In the genomic region with DNA sequence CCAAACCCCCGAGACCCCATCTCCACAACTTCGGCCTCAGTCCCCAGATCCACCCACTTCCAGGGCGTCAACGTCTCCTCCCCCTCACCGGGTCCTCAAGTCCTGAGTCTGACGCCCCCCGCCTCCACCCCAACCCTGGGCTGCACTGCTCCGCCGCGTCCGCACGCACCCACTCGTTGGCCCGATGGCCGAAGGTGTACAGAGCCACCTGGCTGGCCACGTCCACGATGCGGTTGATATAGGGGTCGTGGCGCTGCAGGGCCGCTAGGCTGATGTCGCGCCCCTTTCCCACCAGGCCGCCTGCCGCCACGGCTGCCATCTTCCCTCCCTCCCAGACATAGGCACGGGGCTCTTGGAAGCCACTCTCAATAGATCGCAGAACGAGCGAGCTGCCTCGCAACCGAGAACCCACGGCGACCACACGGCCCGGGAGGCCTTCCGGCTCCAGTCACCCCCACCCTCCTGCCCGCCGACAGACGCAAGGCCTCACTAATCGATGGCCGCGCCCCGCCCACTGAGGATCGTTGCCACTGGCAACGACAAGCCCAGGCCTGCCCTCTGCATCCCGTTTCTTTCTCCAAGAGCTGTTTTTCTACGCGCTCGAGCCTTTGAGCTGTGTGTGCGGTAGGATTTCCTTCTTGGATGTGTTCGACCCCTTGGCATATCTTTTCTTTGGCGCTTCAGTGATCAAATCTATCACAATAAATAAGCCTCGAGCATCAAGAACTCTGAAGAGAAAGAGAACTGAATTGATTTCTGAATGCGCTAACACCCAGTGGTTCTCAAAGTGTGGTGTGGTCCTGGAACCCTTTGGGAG, we compare ENCODE assay signal across 1 cellular context.
A peak's percentile ranks its signal among the peaks of the same experiment; 100 is the strongest.
TF ChIP-seq lines count a peak whose summit lies in the region.

A gene (minus strand): TSS at position 345 of the 817 bp plus-strand sequence. CDS start 26 bp downstream, at position 319.

TF ChIP-seq in WTC11, 78 proteins besides CTCF, POLR2A, EP300 and RAD21 (continued from another document):
- TF ChIP-seq, protein P1, sequence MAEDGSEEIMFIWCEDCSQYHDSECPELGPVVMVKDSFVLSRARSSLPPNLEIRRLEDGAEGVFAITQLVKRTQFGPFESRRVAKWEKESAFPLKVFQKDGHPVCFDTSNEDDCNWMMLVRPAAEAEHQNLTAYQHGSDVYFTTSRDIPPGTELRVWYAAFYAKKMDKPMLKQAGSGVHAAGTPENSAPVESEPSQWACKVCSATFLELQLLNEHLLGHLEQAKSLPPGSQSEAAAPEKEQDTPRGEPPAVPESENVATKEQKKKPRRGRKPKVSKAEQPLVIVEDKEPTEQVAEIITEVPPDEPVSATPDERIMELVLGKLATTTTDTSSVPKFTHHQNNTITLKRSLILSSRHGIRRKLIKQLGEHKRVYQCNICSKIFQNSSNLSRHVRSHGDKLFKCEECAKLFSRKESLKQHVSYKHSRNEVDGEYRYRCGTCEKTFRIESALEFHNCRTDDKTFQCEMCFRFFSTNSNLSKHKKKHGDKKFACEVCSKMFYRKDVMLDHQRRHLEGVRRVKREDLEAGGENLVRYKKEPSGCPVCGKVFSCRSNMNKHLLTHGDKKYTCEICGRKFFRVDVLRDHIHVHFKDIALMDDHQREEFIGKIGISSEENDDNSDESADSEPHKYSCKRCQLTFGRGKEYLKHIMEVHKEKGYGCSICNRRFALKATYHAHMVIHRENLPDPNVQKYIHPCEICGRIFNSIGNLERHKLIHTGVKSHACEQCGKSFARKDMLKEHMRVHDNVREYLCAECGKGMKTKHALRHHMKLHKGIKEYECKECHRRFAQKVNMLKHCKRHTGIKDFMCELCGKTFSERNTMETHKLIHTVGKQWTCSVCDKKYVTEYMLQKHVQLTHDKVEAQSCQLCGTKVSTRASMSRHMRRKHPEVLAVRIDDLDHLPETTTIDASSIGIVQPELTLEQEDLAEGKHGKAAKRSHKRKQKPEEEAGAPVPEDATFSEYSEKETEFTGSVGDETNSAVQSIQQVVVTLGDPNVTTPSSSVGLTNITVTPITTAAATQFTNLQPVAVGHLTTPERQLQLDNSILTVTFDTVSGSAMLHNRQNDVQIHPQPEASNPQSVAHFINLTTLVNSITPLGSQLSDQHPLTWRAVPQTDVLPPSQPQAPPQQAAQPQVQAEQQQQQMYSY (CRISPR knock-in tag; IDR thresholded peaks at IDR 0.05): no peak
- TF ChIP-seq RELA (CRISPR knock-in tag; IDR thresholded peaks at IDR 0.05; ENCODE audit: borderline replicate concordance) (peak; percentile 46; the same call in 1 of the 2 replicates), HMGA2 (CRISPR knock-in tag; IDR thresholded peaks at IDR 0.05) (0 out of 2 replicates have a peak, but pooled peaks have one; percentile 36), GABPB1 (CRISPR knock-in tag; IDR thresholded peaks at IDR 0.05) (peak; percentile 79), ZNF219 (CRISPR knock-in tag; IDR thresholded peaks at IDR 0.05; ENCODE audit: borderline replicate concordance) (0 out of 2 replicates have a peak, but pooled peaks have one; percentile 84), CBFB (CRISPR knock-in tag; IDR thresholded peaks at IDR 0.05; ENCODE audit: low read depth) (peak; percentile 97), ESRRA (CRISPR knock-in tag; IDR thresholded peaks at IDR 0.05; ENCODE audit: borderline replicate concordance) (no peak; the same call in 1 of the 2 replicates), ETV6 (CRISPR knock-in tag; IDR thresholded peaks at IDR 0.05) (peak; percentile 88), SP1 (CRISPR knock-in tag; conservative IDR thresholded peaks at IDR 0.05) (peak; percentile 89), SMAD4 (CRISPR knock-in tag; IDR thresholded peaks at IDR 0.05) (peak; percentile 25; the same call in 1 of the 2 replicates), NFE2L1 (CRISPR knock-in tag; IDR thresholded peaks at IDR 0.05) (peak; percentile 92; the same call in 1 of the 2 replicates), MYBL2 (CRISPR knock-in tag; IDR thresholded peaks at IDR 0.05) (peak; percentile 80; the same call in 1 of the 2 replicates), ZNF263 (CRISPR knock-in tag; IDR thresholded peaks at IDR 0.05; ENCODE audit: low read depth) (no peak), SMAD3 (CRISPR knock-in tag; IDR thresholded peaks at IDR 0.05; ENCODE audit: borderline replicate concordance) (peak; percentile 68; the same call in 1 of the 2 replicates), TP53 (CRISPR knock-in tag; IDR thresholded peaks at IDR 0.05) (peak; percentile 99; the same call in 1 of the 2 replicates), ZNF121 (CRISPR knock-in tag; IDR thresholded peaks at IDR 0.05) (no peak), ZNF232 (CRISPR knock-in tag; IDR thresholded peaks at IDR 0.05) (peak; percentile 82; the same call in 1 of the 2 replicates)
- TF ChIP-seq, protein P2, sequence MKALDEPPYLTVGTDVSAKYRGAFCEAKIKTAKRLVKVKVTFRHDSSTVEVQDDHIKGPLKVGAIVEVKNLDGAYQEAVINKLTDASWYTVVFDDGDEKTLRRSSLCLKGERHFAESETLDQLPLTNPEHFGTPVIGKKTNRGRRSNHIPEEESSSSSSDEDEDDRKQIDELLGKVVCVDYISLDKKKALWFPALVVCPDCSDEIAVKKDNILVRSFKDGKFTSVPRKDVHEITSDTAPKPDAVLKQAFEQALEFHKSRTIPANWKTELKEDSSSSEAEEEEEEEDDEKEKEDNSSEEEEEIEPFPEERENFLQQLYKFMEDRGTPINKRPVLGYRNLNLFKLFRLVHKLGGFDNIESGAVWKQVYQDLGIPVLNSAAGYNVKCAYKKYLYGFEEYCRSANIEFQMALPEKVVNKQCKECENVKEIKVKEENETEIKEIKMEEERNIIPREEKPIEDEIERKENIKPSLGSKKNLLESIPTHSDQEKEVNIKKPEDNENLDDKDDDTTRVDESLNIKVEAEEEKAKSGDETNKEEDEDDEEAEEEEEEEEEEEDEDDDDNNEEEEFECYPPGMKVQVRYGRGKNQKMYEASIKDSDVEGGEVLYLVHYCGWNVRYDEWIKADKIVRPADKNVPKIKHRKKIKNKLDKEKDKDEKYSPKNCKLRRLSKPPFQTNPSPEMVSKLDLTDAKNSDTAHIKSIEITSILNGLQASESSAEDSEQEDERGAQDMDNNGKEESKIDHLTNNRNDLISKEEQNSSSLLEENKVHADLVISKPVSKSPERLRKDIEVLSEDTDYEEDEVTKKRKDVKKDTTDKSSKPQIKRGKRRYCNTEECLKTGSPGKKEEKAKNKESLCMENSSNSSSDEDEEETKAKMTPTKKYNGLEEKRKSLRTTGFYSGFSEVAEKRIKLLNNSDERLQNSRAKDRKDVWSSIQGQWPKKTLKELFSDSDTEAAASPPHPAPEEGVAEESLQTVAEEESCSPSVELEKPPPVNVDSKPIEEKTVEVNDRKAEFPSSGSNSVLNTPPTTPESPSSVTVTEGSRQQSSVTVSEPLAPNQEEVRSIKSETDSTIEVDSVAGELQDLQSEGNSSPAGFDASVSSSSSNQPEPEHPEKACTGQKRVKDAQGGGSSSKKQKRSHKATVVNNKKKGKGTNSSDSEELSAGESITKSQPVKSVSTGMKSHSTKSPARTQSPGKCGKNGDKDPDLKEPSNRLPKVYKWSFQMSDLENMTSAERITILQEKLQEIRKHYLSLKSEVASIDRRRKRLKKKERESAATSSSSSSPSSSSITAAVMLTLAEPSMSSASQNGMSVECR (CRISPR knock-in tag; IDR thresholded peaks at IDR 0.05; ENCODE audit: borderline replicate concordance): peak; percentile 95; the same call in 1 of the 2 replicates
- TF ChIP-seq, protein P3, sequence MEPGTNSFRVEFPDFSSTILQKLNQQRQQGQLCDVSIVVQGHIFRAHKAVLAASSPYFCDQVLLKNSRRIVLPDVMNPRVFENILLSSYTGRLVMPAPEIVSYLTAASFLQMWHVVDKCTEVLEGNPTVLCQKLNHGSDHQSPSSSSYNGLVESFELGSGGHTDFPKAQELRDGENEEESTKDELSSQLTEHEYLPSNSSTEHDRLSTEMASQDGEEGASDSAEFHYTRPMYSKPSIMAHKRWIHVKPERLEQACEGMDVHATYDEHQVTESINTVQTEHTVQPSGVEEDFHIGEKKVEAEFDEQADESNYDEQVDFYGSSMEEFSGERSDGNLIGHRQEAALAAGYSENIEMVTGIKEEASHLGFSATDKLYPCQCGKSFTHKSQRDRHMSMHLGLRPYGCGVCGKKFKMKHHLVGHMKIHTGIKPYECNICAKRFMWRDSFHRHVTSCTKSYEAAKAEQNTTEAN (CRISPR knock-in tag; IDR thresholded peaks at IDR 0.05): peak; percentile 86; the same call in 1 of the 2 replicates
- TF ChIP-seq, protein P4, sequence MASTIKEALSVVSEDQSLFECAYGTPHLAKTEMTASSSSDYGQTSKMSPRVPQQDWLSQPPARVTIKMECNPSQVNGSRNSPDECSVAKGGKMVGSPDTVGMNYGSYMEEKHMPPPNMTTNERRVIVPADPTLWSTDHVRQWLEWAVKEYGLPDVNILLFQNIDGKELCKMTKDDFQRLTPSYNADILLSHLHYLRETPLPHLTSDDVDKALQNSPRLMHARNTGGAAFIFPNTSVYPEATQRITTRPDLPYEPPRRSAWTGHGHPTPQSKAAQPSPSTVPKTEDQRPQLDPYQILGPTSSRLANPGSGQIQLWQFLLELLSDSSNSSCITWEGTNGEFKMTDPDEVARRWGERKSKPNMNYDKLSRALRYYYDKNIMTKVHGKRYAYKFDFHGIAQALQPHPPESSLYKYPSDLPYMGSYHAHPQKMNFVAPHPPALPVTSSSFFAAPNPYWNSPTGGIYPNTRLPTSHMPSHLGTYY (CRISPR knock-in tag; IDR thresholded peaks at IDR 0.05): no peak
- TF ChIP-seq, protein P5, sequence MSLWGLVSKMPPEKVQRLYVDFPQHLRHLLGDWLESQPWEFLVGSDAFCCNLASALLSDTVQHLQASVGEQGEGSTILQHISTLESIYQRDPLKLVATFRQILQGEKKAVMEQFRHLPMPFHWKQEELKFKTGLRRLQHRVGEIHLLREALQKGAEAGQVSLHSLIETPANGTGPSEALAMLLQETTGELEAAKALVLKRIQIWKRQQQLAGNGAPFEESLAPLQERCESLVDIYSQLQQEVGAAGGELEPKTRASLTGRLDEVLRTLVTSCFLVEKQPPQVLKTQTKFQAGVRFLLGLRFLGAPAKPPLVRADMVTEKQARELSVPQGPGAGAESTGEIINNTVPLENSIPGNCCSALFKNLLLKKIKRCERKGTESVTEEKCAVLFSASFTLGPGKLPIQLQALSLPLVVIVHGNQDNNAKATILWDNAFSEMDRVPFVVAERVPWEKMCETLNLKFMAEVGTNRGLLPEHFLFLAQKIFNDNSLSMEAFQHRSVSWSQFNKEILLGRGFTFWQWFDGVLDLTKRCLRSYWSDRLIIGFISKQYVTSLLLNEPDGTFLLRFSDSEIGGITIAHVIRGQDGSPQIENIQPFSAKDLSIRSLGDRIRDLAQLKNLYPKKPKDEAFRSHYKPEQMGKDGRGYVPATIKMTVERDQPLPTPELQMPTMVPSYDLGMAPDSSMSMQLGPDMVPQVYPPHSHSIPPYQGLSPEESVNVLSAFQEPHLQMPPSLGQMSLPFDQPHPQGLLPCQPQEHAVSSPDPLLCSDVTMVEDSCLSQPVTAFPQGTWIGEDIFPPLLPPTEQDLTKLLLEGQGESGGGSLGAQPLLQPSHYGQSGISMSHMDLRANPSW (CRISPR knock-in tag; conservative IDR thresholded peaks at IDR 0.05; ENCODE audit: low read depth): no peak; the same call in 1 of the 2 replicates
- TF ChIP-seq, protein P6, sequence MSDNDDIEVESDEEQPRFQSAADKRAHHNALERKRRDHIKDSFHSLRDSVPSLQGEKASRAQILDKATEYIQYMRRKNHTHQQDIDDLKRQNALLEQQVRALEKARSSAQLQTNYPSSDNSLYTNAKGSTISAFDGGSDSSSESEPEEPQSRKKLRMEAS (CRISPR knock-in tag; IDR thresholded peaks at IDR 0.05): peak; percentile 85
- TF ChIP-seq, protein P7, sequence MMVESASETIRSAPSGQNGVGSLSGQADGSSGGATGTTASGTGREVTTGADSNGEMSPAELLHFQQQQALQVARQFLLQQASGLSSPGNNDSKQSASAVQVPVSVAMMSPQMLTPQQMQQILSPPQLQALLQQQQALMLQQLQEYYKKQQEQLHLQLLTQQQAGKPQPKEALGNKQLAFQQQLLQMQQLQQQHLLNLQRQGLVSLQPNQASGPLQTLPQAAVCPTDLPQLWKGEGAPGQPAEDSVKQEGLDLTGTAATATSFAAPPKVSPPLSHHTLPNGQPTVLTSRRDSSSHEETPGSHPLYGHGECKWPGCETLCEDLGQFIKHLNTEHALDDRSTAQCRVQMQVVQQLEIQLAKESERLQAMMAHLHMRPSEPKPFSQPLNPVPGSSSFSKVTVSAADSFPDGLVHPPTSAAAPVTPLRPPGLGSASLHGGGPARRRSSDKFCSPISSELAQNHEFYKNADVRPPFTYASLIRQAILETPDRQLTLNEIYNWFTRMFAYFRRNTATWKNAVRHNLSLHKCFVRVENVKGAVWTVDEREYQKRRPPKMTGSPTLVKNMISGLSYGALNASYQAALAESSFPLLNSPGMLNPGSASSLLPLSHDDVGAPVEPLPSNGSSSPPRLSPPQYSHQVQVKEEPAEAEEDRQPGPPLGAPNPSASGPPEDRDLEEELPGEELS (CRISPR knock-in tag; IDR thresholded peaks at IDR 0.05): peak; percentile 96
- TF ChIP-seq, protein P8, sequence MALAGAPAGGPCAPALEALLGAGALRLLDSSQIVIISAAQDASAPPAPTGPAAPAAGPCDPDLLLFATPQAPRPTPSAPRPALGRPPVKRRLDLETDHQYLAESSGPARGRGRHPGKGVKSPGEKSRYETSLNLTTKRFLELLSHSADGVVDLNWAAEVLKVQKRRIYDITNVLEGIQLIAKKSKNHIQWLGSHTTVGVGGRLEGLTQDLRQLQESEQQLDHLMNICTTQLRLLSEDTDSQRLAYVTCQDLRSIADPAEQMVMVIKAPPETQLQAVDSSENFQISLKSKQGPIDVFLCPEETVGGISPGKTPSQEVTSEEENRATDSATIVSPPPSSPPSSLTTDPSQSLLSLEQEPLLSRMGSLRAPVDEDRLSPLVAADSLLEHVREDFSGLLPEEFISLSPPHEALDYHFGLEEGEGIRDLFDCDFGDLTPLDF (CRISPR knock-in tag; IDR thresholded peaks at IDR 0.05): 0 out of 2 replicates have a peak, but pooled peaks have one; percentile 47
- TF ChIP-seq, protein P9, sequence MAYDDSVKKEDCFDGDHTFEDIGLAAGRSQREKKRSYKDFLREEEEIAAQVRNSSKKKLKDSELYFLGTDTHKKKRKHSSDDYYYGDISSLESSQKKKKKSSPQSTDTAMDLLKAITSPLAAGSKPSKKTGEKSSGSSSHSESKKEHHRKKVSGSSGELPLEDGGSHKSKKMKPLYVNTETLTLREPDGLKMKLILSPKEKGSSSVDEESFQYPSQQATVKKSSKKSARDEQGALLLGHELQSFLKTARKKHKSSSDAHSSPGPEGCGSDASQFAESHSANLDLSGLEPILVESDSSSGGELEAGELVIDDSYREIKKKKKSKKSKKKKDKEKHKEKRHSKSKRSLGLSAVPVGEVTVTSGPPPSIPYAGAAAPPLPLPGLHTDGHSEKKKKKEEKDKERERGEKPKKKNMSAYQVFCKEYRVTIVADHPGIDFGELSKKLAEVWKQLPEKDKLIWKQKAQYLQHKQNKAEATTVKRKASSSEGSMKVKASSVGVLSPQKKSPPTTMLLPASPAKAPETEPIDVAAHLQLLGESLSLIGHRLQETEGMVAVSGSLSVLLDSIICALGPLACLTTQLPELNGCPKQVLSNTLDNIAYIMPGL (CRISPR knock-in tag; IDR thresholded peaks at IDR 0.05): 0 out of 2 replicates have a peak, but pooled peaks have one; percentile 3
